10 cellular contexts compared by ENCODE assay signal in the genomic region with DNA sequence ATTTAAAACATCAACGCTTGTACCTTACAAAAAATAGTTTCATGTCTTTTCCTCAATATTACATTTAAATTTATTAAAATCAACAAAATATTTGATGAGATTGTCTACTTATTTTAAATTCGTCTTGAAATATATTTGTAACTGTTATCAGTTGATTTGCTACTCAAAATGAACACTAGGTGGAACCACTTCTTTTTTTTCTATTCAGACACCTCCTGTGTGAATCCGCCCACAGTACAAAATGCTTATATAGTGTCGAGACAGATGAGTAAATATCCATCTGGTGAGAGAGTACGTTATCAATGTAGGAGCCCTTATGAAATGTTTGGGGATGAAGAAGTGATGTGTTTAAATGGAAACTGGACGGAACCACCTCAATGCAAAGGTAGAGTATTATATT. TPM values are rescaled to one million over a fixed set of nuclear protein-coding genes. Genes with fewer than 3 reads are reported as not detected.
DNase-seq lines count a peak whose midpoint lies in the region; ATAC-seq and TF ChIP-seq lines count a peak whose summit lies in the region.
"Not testable (repeated sequence)": the region's sequence is repeated elsewhere in the genome, so short reads cannot be mapped to it uniquely, and the experiment has no call there.
"Had no signal": no experiment of that assay in that cellular context is flagged by ENCODE, and none has a peak within 500 bp of the region (broad histone marks: within the 10 kb centered on the region; RNA-seq: fewer than 3 reads in every experiment).

No MANE protein-coding gene starts in this region.

- H3K4me1 ChIP-seq in fibroblast of lung (ENCODE audit: control insufficient read depth, extremely low read depth, insufficient read depth, low read length); osteoblast (ENCODE audit: insufficient read depth, low read length): not testable (repeated sequence)

- H4K20me1 ChIP-seq in fibroblast of lung (ENCODE audit: control insufficient read depth, extremely low read depth, insufficient read depth, low read length); osteoblast (ENCODE audit: insufficient read depth, low read length): not testable (repeated sequence)

- not testable (repeated sequence) for H3K4me2 ChIP-seq in fibroblast of lung (ENCODE audit: extremely low read depth, insufficient read depth, low read length)
- H3K4me2 ChIP-seq in osteoblast (ENCODE audit: insufficient read depth, low read length): peak overlapping the region; percentile 45

- TF ChIP-seq CTCF in fibroblast of lung (conservative IDR thresholded peaks at IDR 0.05 in 1 of 2, IDR thresholded peaks at IDR 0.05 in 1 of 2; ENCODE audit: low read depth in 1 of 2, low read length in 2 of 2) (peak; percentile 12 to 30), osteoblast (IDR thresholded peaks at IDR 0.05; ENCODE audit: extremely low read depth, low read depth, low read length) (peak; percentile 52)

- H3K79me2 ChIP-seq in fibroblast of lung (ENCODE audit: control insufficient read depth, insufficient read depth, low read length); osteoblast (ENCODE audit: insufficient read depth, low read length): not testable (repeated sequence)

- H3K27ac ChIP-seq in fibroblast of lung (ENCODE audit: insufficient read depth, low read length); osteoblast (ENCODE audit: low read depth, low read length): not testable (repeated sequence)

- H3K9me3 ChIP-seq in fibroblast of lung (ENCODE audit: control insufficient read depth, insufficient read depth, low read depth, low read length); osteoblast (ENCODE audit: low read depth, low read length): not testable (repeated sequence)

- not testable (repeated sequence) for H3K4me3 ChIP-seq in fibroblast of lung (replicated peaks in 1 of 4; ENCODE audit: control extremely low read depth in 1 of 4, insufficient read depth in 1 of 4, low read depth in 3 of 4, low read length in 4 of 4); osteoblast (ENCODE audit: insufficient read depth, low read length)

- not testable (repeated sequence) for H3K9ac ChIP-seq in fibroblast of lung (ENCODE audit: insufficient read depth, low read length)

- not testable (repeated sequence) for H3K36me3 ChIP-seq in fibroblast of lung (ENCODE audit: control insufficient read depth, insufficient read depth, low read length); osteoblast (ENCODE audit: insufficient read depth, low read length)

- ATAC-seq in GM19023 (IDR thresholded peaks at IDR 0.05; ENCODE audit: unreplicated experiment): peak; percentile 80
- ATAC-seq in HG02970 (IDR thresholded peaks at IDR 0.05; ENCODE audit: low FRiP score, unreplicated experiment): peak; percentile 65

- DNase-seq in DMS 273 (lab: John Stamatoyannopoulos, UW; ENCODE audit: unreplicated experiment) (peak; percentile 60), LoVo (ENCODE audit: low spot score) (peak; percentile 7), NCI-H510A (lab: John Stamatoyannopoulos, UW) (peak; percentile 31), SW480 (ENCODE audit: low spot score) (peak; percentile 51), fibroblast of lung (ENCODE audit: low read depth in 2 of 2) (peak; percentile 13 to 33)
- DNase-seq in osteoblast (ENCODE audit: insufficient read length, low spot score, missing footprints): not testable (repeated sequence)

- H3K27me3 ChIP-seq in fibroblast of lung (ENCODE audit: control insufficient read depth, insufficient read depth, low read length); osteoblast (ENCODE audit: insufficient read depth, low read length): not testable (repeated sequence)

- H2AFZ ChIP-seq in fibroblast of lung (ENCODE audit: low read length); osteoblast (ENCODE audit: low read length): not testable (repeated sequence)

RNA-seq across cellular contexts. Expression of a gene that starts 31.4 kb away (rescaled TPM):
- total RNA-seq in fibroblast of lung (0.17 and 0.26 TPM in 2 replicates), osteoblast (0.36 TPM in 1 of 2 replicates, not detected in the other)
- not detected in 2 replicates for polyA plus RNA-seq in fibroblast of lung
- not detected in 2 replicates for polyA plus RNA-seq in fibroblast of lung (2012)
- polyA minus RNA-seq in fibroblast of lung (ENCODE audit: low replicate concordance): not detected in 2 replicates
- total RNA-seq: prostate gland, T-helper 17 cell had no signal
